ENCODE assay signal across 1 cellular context in the genomic region with DNA sequence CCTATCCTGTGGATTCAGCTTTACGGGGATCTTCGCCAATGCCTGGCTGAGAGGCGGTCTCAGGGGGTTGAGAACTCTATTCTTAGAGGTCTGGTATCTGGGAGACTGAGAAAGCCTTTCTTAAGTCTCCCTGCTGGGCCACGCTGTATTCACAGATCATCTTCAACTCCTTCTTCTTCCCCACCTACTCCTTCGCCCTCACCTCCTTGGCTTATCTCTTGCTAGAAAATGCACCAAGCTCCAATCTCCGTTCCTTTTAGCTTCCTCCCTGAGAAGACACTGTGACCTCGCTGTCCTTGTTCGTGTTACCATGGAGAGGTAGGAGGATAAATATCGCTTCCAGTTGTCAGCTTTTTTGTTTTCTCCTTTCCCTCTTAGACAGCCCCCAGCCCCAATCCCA.
TF ChIP-seq lines count a peak whose summit lies in the region.

No MANE protein-coding gene starts in this region.

TF ChIP-seq in WTC11, 78 proteins besides CTCF, POLR2A, EP300 and RAD21 (continued from another document):
- TF ChIP-seq, protein P1, sequence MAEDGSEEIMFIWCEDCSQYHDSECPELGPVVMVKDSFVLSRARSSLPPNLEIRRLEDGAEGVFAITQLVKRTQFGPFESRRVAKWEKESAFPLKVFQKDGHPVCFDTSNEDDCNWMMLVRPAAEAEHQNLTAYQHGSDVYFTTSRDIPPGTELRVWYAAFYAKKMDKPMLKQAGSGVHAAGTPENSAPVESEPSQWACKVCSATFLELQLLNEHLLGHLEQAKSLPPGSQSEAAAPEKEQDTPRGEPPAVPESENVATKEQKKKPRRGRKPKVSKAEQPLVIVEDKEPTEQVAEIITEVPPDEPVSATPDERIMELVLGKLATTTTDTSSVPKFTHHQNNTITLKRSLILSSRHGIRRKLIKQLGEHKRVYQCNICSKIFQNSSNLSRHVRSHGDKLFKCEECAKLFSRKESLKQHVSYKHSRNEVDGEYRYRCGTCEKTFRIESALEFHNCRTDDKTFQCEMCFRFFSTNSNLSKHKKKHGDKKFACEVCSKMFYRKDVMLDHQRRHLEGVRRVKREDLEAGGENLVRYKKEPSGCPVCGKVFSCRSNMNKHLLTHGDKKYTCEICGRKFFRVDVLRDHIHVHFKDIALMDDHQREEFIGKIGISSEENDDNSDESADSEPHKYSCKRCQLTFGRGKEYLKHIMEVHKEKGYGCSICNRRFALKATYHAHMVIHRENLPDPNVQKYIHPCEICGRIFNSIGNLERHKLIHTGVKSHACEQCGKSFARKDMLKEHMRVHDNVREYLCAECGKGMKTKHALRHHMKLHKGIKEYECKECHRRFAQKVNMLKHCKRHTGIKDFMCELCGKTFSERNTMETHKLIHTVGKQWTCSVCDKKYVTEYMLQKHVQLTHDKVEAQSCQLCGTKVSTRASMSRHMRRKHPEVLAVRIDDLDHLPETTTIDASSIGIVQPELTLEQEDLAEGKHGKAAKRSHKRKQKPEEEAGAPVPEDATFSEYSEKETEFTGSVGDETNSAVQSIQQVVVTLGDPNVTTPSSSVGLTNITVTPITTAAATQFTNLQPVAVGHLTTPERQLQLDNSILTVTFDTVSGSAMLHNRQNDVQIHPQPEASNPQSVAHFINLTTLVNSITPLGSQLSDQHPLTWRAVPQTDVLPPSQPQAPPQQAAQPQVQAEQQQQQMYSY (CRISPR knock-in tag; IDR thresholded peaks at IDR 0.05), result peak; percentile 67; the same call in 1 of the 2 replicates
TF ChIP-seq in WTC11: peak in this region for 1.
